1 cellular context compared by ENCODE assay signal in genomic region chr10:102113261-102113955, GRCh38.
TF ChIP-seq lines count a peak whose summit lies in the region.

No MANE protein-coding gene starts in this region.

TF ChIP-seq in H1, 55 proteins besides CTCF, POLR2A, EP300 and RAD21:
- TF ChIP-seq KDM1A (IDR thresholded peaks at IDR 0.05; ENCODE audit: borderline replicate concordance, low read length) (no peak), TEAD4 (IDR thresholded peaks at IDR 0.05; ENCODE audit: low read depth, low read length) (no peak), RXRA (IDR thresholded peaks at IDR 0.05; ENCODE audit: insufficient read depth, low read depth, low read length) (no peak), TAF1 (IDR thresholded peaks at IDR 0.05; ENCODE audit: low read depth, low read length) (no peak), SIN3A (conservative IDR thresholded peaks at IDR 0.05 in 1 of 2, IDR thresholded peaks at IDR 0.05 in 1 of 2; ENCODE audit: low read depth in 1 of 2, low read length in 2 of 2) (no peak), RNF2 (IDR thresholded peaks at IDR 0.05; ENCODE audit: borderline replicate concordance, low read depth, low read length, missing control alignments, poor library complexity, severe bottlenecking) (no peak), USF2 (IDR thresholded peaks at IDR 0.05; ENCODE audit: low read length) (no peak), YY1 (IDR thresholded peaks at IDR 0.05; ENCODE audit: low read depth, low read length) (no peak), SP4 (IDR thresholded peaks at IDR 0.05; ENCODE audit: low read length) (no peak), EZH2 (IDR thresholded peaks at IDR 0.05; ENCODE audit: low read depth, low read length, severe bottlenecking) (no peak), JUN (IDR thresholded peaks at IDR 0.05; ENCODE audit: low read depth, low read length) (no peak), SIRT6 (IDR thresholded peaks at IDR 0.05; ENCODE audit: low read length) (no peak)
- TF ChIP-seq, protein P1, sequence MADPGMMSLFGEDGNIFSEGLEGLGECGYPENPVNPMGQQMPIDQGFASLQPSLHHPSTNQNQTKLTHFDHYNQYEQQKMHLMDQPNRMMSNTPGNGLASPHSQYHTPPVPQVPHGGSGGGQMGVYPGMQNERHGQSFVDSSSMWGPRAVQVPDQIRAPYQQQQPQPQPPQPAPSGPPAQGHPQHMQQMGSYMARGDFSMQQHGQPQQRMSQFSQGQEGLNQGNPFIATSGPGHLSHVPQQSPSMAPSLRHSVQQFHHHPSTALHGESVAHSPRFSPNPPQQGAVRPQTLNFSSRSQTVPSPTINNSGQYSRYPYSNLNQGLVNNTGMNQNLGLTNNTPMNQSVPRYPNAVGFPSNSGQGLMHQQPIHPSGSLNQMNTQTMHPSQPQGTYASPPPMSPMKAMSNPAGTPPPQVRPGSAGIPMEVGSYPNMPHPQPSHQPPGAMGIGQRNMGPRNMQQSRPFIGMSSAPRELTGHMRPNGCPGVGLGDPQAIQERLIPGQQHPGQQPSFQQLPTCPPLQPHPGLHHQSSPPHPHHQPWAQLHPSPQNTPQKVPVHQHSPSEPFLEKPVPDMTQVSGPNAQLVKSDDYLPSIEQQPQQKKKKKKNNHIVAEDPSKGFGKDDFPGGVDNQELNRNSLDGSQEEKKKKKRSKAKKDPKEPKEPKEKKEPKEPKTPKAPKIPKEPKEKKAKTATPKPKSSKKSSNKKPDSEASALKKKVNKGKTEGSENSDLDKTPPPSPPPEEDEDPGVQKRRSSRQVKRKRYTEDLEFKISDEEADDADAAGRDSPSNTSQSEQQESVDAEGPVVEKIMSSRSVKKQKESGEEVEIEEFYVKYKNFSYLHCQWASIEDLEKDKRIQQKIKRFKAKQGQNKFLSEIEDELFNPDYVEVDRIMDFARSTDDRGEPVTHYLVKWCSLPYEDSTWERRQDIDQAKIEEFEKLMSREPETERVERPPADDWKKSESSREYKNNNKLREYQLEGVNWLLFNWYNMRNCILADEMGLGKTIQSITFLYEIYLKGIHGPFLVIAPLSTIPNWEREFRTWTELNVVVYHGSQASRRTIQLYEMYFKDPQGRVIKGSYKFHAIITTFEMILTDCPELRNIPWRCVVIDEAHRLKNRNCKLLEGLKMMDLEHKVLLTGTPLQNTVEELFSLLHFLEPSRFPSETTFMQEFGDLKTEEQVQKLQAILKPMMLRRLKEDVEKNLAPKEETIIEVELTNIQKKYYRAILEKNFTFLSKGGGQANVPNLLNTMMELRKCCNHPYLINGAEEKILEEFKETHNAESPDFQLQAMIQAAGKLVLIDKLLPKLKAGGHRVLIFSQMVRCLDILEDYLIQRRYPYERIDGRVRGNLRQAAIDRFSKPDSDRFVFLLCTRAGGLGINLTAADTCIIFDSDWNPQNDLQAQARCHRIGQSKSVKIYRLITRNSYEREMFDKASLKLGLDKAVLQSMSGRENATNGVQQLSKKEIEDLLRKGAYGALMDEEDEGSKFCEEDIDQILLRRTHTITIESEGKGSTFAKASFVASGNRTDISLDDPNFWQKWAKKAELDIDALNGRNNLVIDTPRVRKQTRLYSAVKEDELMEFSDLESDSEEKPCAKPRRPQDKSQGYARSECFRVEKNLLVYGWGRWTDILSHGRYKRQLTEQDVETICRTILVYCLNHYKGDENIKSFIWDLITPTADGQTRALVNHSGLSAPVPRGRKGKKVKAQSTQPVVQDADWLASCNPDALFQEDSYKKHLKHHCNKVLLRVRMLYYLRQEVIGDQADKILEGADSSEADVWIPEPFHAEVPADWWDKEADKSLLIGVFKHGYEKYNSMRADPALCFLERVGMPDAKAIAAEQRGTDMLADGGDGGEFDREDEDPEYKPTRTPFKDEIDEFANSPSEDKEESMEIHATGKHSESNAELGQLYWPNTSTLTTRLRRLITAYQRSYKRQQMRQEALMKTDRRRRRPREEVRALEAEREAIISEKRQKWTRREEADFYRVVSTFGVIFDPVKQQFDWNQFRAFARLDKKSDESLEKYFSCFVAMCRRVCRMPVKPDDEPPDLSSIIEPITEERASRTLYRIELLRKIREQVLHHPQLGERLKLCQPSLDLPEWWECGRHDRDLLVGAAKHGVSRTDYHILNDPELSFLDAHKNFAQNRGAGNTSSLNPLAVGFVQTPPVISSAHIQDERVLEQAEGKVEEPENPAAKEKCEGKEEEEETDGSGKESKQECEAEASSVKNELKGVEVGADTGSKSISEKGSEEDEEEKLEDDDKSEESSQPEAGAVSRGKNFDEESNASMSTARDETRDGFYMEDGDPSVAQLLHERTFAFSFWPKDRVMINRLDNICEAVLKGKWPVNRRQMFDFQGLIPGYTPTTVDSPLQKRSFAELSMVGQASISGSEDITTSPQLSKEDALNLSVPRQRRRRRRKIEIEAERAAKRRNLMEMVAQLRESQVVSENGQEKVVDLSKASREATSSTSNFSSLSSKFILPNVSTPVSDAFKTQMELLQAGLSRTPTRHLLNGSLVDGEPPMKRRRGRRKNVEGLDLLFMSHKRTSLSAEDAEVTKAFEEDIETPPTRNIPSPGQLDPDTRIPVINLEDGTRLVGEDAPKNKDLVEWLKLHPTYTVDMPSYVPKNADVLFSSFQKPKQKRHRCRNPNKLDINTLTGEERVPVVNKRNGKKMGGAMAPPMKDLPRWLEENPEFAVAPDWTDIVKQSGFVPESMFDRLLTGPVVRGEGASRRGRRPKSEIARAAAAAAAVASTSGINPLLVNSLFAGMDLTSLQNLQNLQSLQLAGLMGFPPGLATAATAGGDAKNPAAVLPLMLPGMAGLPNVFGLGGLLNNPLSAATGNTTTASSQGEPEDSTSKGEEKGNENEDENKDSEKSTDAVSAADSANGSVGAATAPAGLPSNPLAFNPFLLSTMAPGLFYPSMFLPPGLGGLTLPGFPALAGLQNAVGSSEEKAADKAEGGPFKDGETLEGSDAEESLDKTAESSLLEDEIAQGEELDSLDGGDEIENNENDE (IDR thresholded peaks at IDR 0.05; ENCODE audit: insufficient replicate concordance, low read length), result no peak
